In genomic region chr1:14111121-14111520, GRCh38 we compare ENCODE assay signal across 24 cellular contexts.
"Had no signal": no experiment of that assay in that cellular context is flagged by ENCODE, and none has a peak within 500 bp of the region (broad histone marks: within the 10 kb centered on the region; RNA-seq: fewer than 3 reads in every experiment).

No MANE protein-coding gene starts in this region.

- H2AFZ ChIP-seq: hepatocyte had no signal

- H3K4me3 ChIP-seq: esophagus squamous epithelium, hepatocyte, left lung, lung, right atrium auricular region, smooth muscle cell, vagina had no signal

- H3K27me3 ChIP-seq: esophagus squamous epithelium, hepatocyte, left lung, right atrium auricular region, vagina had no signal

- H3K4me2 ChIP-seq: hepatocyte, smooth muscle cell had no signal

- H3K9me3 ChIP-seq: esophagus squamous epithelium, left lung, right atrium auricular region, vagina had no signal

- DNase-seq: activated B cell treated with CpG ODN at 0.5 μM for 24 hours; activated CD4-positive, alpha-beta T cell treated with anti-CD3 and anti-CD28 coated beads, Interleukin-2, amount 50 U/mL, for 1 hour; activated CD8-positive, alpha-beta T cell treated with anti-CD3 and anti-CD28 coated beads for 36 hours; activated gamma-delta T cell treated with Interleukin-2 at 50 U/mL for 16 hours; activated naive CD8-positive, alpha-beta T cell treated with anti-CD3 and anti-CD28 coated beads, Interleukin-2, amount 50 U/mL, for 24 hours; activated T-cell treated with anti-CD3 and anti-CD28 coated beads, Interleukin-2, amount 50 U/mL, for 4 hours; amygdala; central memory CD4-positive, alpha-beta T cell; esophagus squamous epithelium; left lung; mesendoderm; natural killer cell; stimulated activated CD4-positive, alpha-beta T cell treated with anti-CD3 and anti-CD28 coated beads, Interleukin-1b, Interleukin-23, amount 100 ng/mL, for 48 hours; stimulated activated CD4-positive, alpha-beta T cell treated with anti-CD3 and anti-CD28 coated beads, Interleukin-4, amount 100 ng/mL, for 4 hours; stimulated activated CD8-positive, alpha-beta memory T cell treated with anti-CD3 and anti-CD28 coated beads, Interleukin-4, amount 100 ng/mL, for 48 hours; stimulated activated naive CD8-positive, alpha-beta T cell treated with anti-CD3 and anti-CD28 coated beads, Interleukin-15, amount 100 ng/mL, for 72 hours; substantia nigra had no signal

- H3K4me1 ChIP-seq: right atrium auricular region had no signal

- H3K36me3 ChIP-seq: esophagus squamous epithelium, left lung, right atrium auricular region, vagina had no signal

- H3K79me2 ChIP-seq: hepatocyte had no signal

- ATAC-seq: activated CD8-positive, alpha-beta T cell treated with anti-CD3 and anti-CD28 coated beads for 36 hours; activated naive CD8-positive, alpha-beta T cell treated with anti-CD3 and anti-CD28 coated beads, Interleukin-2, amount 50 U/mL, for 24 hours; activated T-cell treated with anti-CD3 and anti-CD28 coated beads, Interleukin-2, amount 50 U/mL, for 4 hours; activated T-helper 17 cell treated with anti-CD3 and anti-CD28 coated beads, Interleukin-2, amount 50 U/mL, for 72 hours; left lung; natural killer cell; stimulated activated memory B cell treated with anti-CD40 and anti-IgM and Interleukin-4, amounts not matched to agents 10 μg/mL and 1 μg/mL and 100 μg/mL, for 72 hours; stimulated activated naive CD8-positive, alpha-beta T cell treated with anti-CD3 and anti-CD28 coated beads, Interleukin-15, amount 100 ng/mL, for 72 hours had no signal

- H3K27ac ChIP-seq: esophagus squamous epithelium, hepatocyte, left lung, right atrium auricular region, vagina had no signal
